1 cellular context compared by ENCODE assay signal in the genomic region with DNA sequence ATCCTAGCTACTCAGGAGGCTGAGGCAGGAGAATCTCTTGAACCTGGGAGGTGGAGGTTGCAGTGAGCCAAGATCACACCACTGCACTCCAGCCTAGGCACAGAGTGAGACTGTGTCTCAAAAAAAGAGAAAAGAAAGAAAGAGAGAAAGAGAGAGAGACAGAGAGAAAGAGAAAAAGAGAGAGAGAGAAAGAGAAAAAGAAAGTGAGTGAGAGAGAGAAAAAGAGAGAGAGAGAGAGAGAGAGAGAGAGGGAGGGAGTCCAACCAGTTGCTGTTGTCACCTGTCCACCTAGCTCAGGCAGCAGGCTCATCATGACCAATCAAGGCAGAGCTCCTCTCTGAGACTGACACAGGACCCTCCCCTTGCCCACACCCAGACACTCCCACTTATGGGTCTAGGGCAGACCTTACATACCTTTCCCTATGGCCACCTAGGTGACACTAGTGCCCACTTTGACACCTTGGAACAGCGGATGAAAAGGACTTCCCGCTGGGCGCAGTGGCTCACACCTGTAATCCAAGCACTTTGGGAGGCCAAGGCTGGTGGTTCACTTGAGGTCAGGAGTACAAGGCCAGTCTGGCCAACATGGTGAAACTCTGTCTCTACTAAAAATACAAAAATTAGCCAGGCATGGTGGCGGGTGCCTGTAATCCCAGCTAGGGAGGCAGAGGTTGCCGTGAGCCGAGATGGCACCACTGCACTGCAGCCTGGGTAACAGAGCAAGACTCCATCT. TPM values are rescaled to one million over a fixed set of nuclear protein-coding genes. Genes with fewer than 3 reads are reported as not detected.
"Had no signal": no experiment of that assay in that cellular context is flagged by ENCODE, and none has a peak within 500 bp of the region (broad histone marks: within the 10 kb centered on the region; RNA-seq: fewer than 3 reads in every experiment).

No MANE protein-coding gene starts in this region.

RNA-seq across cellular contexts. Expression of a gene that starts 49.6 kb away (rescaled TPM):
- total RNA-seq: naive thymus-derived CD8-positive, alpha-beta T cell had no signal
- polyA plus RNA-seq: naive thymus-derived CD8-positive, alpha-beta T cell had no signal
